21 cellular contexts compared by ENCODE assay signal in the genomic region with DNA sequence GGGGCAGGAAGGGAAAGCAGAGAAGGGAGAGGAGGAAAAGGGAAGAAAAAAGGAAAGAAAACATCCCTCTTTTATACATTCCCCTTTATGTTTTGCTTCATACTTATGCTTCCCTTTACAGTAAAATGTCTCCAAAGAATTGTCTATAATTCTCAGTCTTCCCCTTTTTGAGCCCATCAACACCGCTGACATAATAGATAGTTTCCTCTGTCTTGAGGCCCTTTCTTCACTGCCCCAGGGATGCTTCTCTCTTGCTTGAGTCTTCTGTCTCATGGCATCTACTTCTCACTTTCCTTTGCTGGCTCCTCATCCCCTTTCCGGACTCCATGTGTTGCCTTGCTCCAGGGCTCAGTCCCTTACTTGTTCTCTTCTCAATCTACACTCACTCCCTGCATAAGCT.
"Had no signal": no experiment of that assay in that cellular context is flagged by ENCODE, and none has a peak within 500 bp of the region (broad histone marks: within the 10 kb centered on the region; RNA-seq: fewer than 3 reads in every experiment).

No MANE protein-coding gene starts in this region.

- H3K4me3 ChIP-seq: breast epithelium, mucosa of descending colon, right lobe of liver, testis, transverse colon had no signal

- H3K4me1 ChIP-seq: breast epithelium, right lobe of liver, testis, transverse colon had no signal

- H3K36me3 ChIP-seq: breast epithelium, right lobe of liver, transverse colon had no signal

- H3K9me3 ChIP-seq: mucosa of descending colon, right lobe of liver, testis, transverse colon had no signal

- DNase-seq: activated CD4-positive, alpha-beta T cell treated with anti-CD3 and anti-CD28 coated beads for 4 hours; activated CD4-positive, alpha-beta T cell treated with anti-CD3 and anti-CD28 coated beads, Interleukin-2, amount 50 U/mL, for 4 hours; activated naive CD4-positive, alpha-beta T cell; activated T-cell treated with anti-CD3 and anti-CD28 coated beads for 4 hours; activated T-cell treated with anti-CD3 and anti-CD28 coated beads, Interleukin-2, amount 50 U/mL, for 72 hours; central memory CD4-positive, alpha-beta T cell; endodermal cell; foreskin fibroblast; head of caudate nucleus; hippocampal formation; left cardiac atrium; left ventricle myocardium superior; mucosa of descending colon; right lobe of liver; stimulated activated CD4-positive, alpha-beta T cell treated with anti-CD3 and anti-CD28 coated beads, Interleukin-2, amount 100 ng/mL, for 48 hours; stimulated activated naive CD8-positive, alpha-beta T cell treated with anti-CD3 and anti-CD28 coated beads, Interleukin-15, Interleukin-2, amounts not matched to agents 100 U/mL and 50 U/mL, for 24 hours; testis; transverse colon had no signal

- H3K27me3 ChIP-seq: breast epithelium, right lobe of liver, testis, transverse colon had no signal

- FAIRE-seq: keratinocyte had no signal

- H3K27ac ChIP-seq: breast epithelium, right lobe of liver, testis, transverse colon, VCaP had no signal
